In genomic region chr5:39121922-39122321, GRCh38 we compare ENCODE assay signal across 16 cellular contexts. TPM values are rescaled to one million over a fixed set of nuclear protein-coding genes. Genes with fewer than 3 reads are reported as not detected.
DNase-seq lines count a peak whose midpoint lies in the region; ATAC-seq, FAIRE-seq and TF ChIP-seq lines count a peak whose summit lies in the region.
"Had no signal": no experiment of that assay in that cellular context is flagged by ENCODE, and none has a peak within 500 bp of the region (broad histone marks: within the 10 kb centered on the region; RNA-seq: fewer than 3 reads in every experiment).

No MANE protein-coding gene starts in this region.

- H3K27me3 ChIP-seq in stomach = no peaks in the 10 kb centered on the region
- H3K27me3 ChIP-seq: Peyer's patch had no signal

- no peaks in the 10 kb centered on the region for H3K9me3 Mint-ChIP-seq in activated naive CD4-positive, alpha-beta T cell treated with anti-CD3 and anti-CD28 coated beads, Interleukin-2, amount 50 U/mL, for 24 hours
- no peaks in the 10 kb centered on the region for H3K9me3 Mint-ChIP-seq in activated naive CD8-positive, alpha-beta T cell treated with anti-CD3 and anti-CD28 coated beads for 36 hours
- no peaks in the 10 kb centered on the region for H3K9me3 Mint-ChIP-seq in stimulated activated naive CD8-positive, alpha-beta T cell treated with anti-CD3 and anti-CD28 coated beads, Interleukin-15, amount 100 ng/mL, for 72 hours
- H3K9me3 Mint-ChIP-seq: H9 had no signal

- intact Hi-C loops in stomach (cut with DNase I; ENCODE audit: low total_unique reads) = no loop called here

- ATAC-seq in stimulated activated naive CD8-positive, alpha-beta T cell treated with anti-CD3 and anti-CD28 coated beads, Interleukin-15, amount 100 ng/mL, for 72 hours = no peak

- no peaks in the 10 kb centered on the region for H3K9me3 ChIP-seq in stomach
- H3K9me3 ChIP-seq: Peyer's patch had no signal

- no peak for TF ChIP-seq CTCF in GM20000 (IDR thresholded peaks at IDR 0.05; ENCODE audit: extremely low read depth, missing control alignments)
- no peak for TF ChIP-seq CTCF in stomach (IDR thresholded peaks at IDR 0.05)

- TF ChIP-seq POLR2A in H54 (IDR thresholded peaks at IDR 0.05; ENCODE audit: low read depth, low read length) (no peak), stomach (IDR thresholded peaks at IDR 0.05) (no peak)

- no peak for TF ChIP-seq EP300 in stomach (IDR thresholded peaks at IDR 0.05)

- H3K4me1 Mint-ChIP-seq in activated naive CD4-positive, alpha-beta T cell treated with anti-CD3 and anti-CD28 coated beads, Interleukin-2, amount 50 U/mL, for 24 hours = peaks cover 43% of the 10 kb centered on the region
- H3K4me1 Mint-ChIP-seq in activated naive CD8-positive, alpha-beta T cell treated with anti-CD3 and anti-CD28 coated beads for 36 hours = peaks cover 33% of the 10 kb centered on the region
- H3K4me1 Mint-ChIP-seq in stimulated activated naive CD8-positive, alpha-beta T cell treated with anti-CD3 and anti-CD28 coated beads, Interleukin-15, amount 100 ng/mL, for 72 hours = peaks cover 38% of the 10 kb centered on the region
- H3K4me1 Mint-ChIP-seq: H9 had no signal

- no peaks in the 10 kb centered on the region for H3K4me1 ChIP-seq in stomach
- H3K4me1 ChIP-seq: Peyer's patch had no signal

- peaks cover 0 to 6% (median 0%) of the 10 kb centered on the region in 4 donors for H3K36me3 ChIP-seq in stomach
- H3K36me3 ChIP-seq: Peyer's patch had no signal

- no peak overlapping the region for H3K27ac ChIP-seq in stomach
- H3K27ac ChIP-seq: Peyer's patch had no signal

- H3K27me3 Mint-ChIP-seq in activated naive CD4-positive, alpha-beta T cell treated with anti-CD3 and anti-CD28 coated beads, Interleukin-2, amount 50 U/mL, for 24 hours = no peaks in the 10 kb centered on the region
- H3K27me3 Mint-ChIP-seq in activated naive CD8-positive, alpha-beta T cell treated with anti-CD3 and anti-CD28 coated beads for 36 hours = no peaks in the 10 kb centered on the region
- no peaks in the 10 kb centered on the region for H3K27me3 Mint-ChIP-seq in stimulated activated naive CD8-positive, alpha-beta T cell treated with anti-CD3 and anti-CD28 coated beads, Interleukin-15, amount 100 ng/mL, for 72 hours

- H3K4me3 ChIP-seq in stomach = no peak overlapping the region
- H3K4me3 ChIP-seq: Peyer's patch had no signal

- no peak for DNase-seq in activated naive CD4-positive, alpha-beta T cell (lab: John Stamatoyannopoulos, UW)
- no peak for DNase-seq in H54 (ENCODE audit: insufficient read length, low spot score)
- no peak for DNase-seq in activated naive CD8-positive, alpha-beta T cell treated with anti-CD3 and anti-CD28 coated beads for 36 hours
- DNase-seq in stimulated activated naive CD8-positive, alpha-beta T cell treated with anti-CD3 and anti-CD28 coated beads, Interleukin-15, amount 100 ng/mL, for 72 hours = no peak
- no peak for DNase-seq in GM20000 (ENCODE audit: low spot score)
- no peak for DNase-seq in stomach
- DNase-seq: ACHN, H9, Kasumi-1, NCI-H1417 treated with DMSO at 0.1 percent for 48 hours, NCI-H2029, NCI-H2171 treated with DMSO at 0.1 percent for 48 hours, NCI-H510A treated with DMSO at 0.1 percent for 48 hours, Peyer's patch, Right ventricle myocardium superior had no signal

- no peak overlapping the region for H3K4me3 Mint-ChIP-seq in activated naive CD4-positive, alpha-beta T cell treated with anti-CD3 and anti-CD28 coated beads, Interleukin-2, amount 50 U/mL, for 24 hours
- H3K4me3 Mint-ChIP-seq in activated naive CD8-positive, alpha-beta T cell treated with anti-CD3 and anti-CD28 coated beads for 36 hours = no peak overlapping the region
- no peak overlapping the region for H3K4me3 Mint-ChIP-seq in stimulated activated naive CD8-positive, alpha-beta T cell treated with anti-CD3 and anti-CD28 coated beads, Interleukin-15, amount 100 ng/mL, for 72 hours
- H3K4me3 Mint-ChIP-seq: H9 had no signal

- H3K36me3 Mint-ChIP-seq in activated naive CD4-positive, alpha-beta T cell treated with anti-CD3 and anti-CD28 coated beads, Interleukin-2, amount 50 U/mL, for 24 hours = peaks cover 20% of the 10 kb centered on the region
- peaks cover 16% of the 10 kb centered on the region for H3K36me3 Mint-ChIP-seq in activated naive CD8-positive, alpha-beta T cell treated with anti-CD3 and anti-CD28 coated beads for 36 hours

- 72 to 87% (median 79%) methylated on average over 2 of the region's 2 CpGs for WGBS in stomach, 5 donors

- peak overlapping the region; percentile 85 for H3K27ac Mint-ChIP-seq in activated naive CD4-positive, alpha-beta T cell treated with anti-CD3 and anti-CD28 coated beads, Interleukin-2, amount 50 U/mL, for 24 hours
- peak overlapping the region; percentile 14 for H3K27ac Mint-ChIP-seq in activated naive CD8-positive, alpha-beta T cell treated with anti-CD3 and anti-CD28 coated beads for 36 hours
- peak overlapping the region; percentile 83 to 84 for H3K27ac Mint-ChIP-seq in stimulated activated naive CD8-positive, alpha-beta T cell treated with anti-CD3 and anti-CD28 coated beads, Interleukin-15, amount 100 ng/mL, for 72 hours

- peak; percentile 45 for FAIRE-seq in H54 (lab: Jason Lieb, UNC)

RNA-seq across cellular contexts. Expression of gene RICTOR, which starts 47.7 kb away (rescaled TPM):
- 10 to 100 TPM; 19.7 to 21.5 TPM for total RNA-seq in activated naive CD8-positive, alpha-beta T cell treated with anti-CD3 and anti-CD28 coated beads for 36 hours
- total RNA-seq in stomach = 100 to 1,000 TPM in 2 of 5 donors, 10 to 100 TPM in 3; 14.2 to 125 (median 36.2) TPM
- 1 to 10 TPM; 2.3 to 3.7 (median 3.3) TPM for polyA plus RNA-seq in stomach

Comparison
In these comparisons a context has a peak if more than half of its experiments do, and no peak if none do; other contexts are left out.
1. H3K27ac Mint-ChIP-seq: peak in every context shown above with its lines; median percentile 85 in activated naive CD4-positive, alpha-beta T cell treated with anti-CD3 and anti-CD28 coated beads, Interleukin-2, amount 50 U/mL, for 24 hours; 84 in stimulated activated naive CD8-positive, alpha-beta T cell treated with anti-CD3 and anti-CD28 coated beads, Interleukin-15, amount 100 ng/mL, for 72 hours; 14 in activated naive CD8-positive, alpha-beta T cell treated with anti-CD3 and anti-CD28 coated beads for 36 hours.